ENCODE assay signal across 9 cellular contexts in the genomic region with DNA sequence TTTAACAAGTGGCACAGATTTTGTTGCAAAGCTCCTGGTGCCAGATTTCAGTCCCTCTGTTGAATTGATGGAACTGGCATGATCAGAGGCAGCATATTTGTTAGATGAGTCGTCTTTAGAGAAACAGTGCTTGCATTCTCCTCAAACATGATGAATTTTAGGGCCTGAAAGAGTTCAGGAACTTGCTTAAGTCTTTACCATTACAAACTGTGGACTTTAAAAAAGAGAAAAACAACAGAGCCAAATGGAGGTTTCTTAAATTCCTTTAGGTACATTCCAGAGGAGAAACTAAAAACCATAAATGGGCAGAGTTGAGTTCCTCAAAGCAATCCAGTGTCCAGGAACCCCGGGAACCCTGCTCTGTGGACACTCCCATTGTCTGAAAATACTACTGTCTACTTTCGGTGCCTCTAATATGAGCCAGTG. TPM values are rescaled to one million over a fixed set of nuclear protein-coding genes. Genes with fewer than 3 reads are reported as not detected.
DNase-seq lines count a peak whose midpoint lies in the region; ATAC-seq and TF ChIP-seq lines count a peak whose summit lies in the region.
"Had no signal": no experiment of that assay in that cellular context is flagged by ENCODE, and none has a peak within 500 bp of the region (broad histone marks: within the 10 kb centered on the region; RNA-seq: fewer than 3 reads in every experiment).

No MANE protein-coding gene starts in this region.

- no peaks in the 10 kb centered on the region for H3K9me2 ChIP-seq in GM23338 (ENCODE audit: insufficient read depth)

- no peaks in the 10 kb centered on the region for H3K36me3 ChIP-seq in GM23338 (ENCODE audit: insufficient read depth)
- H3K36me3 ChIP-seq in adrenal gland (replicated peaks in 1 of 2) = peaks cover 0 to 1% of the 10 kb centered on the region in 2 donors
- peaks cover 4% of the 10 kb centered on the region for H3K36me3 ChIP-seq in skeletal muscle satellite cell (ENCODE audit: insufficient read depth, low read length)

- H2AFZ ChIP-seq in GM23338 = no peak overlapping the region

- H3K79me2 ChIP-seq in GM23338 (replicated peaks; ENCODE audit: insufficient read depth) = 0 out of 2 replicates have a peak, but pooled peaks cover 3% of the 10 kb centered on the region

- intact Hi-C loops in adrenal gland (cut with DNase I) = no loop called here

- no peaks in the 10 kb centered on the region for H3K9me3 ChIP-seq in adrenal gland (replicated peaks in 1 of 3)
- H3K9me3 ChIP-seq in skeletal muscle satellite cell (replicated peaks; ENCODE audit: low read length) = no peaks in the 10 kb centered on the region

- TF ChIP-seq POLR2A in adrenal gland (IDR thresholded peaks at IDR 0.05) = no peak

- ATAC-seq in GM23338 (no peak), HG02759 (IDR thresholded peaks at IDR 0.05; ENCODE audit: unreplicated experiment) (no peak)
- ATAC-seq: activated CD8-positive, alpha-beta T cell treated with anti-CD3 and anti-CD28 coated beads, Interleukin-2, amount 10 ng/mL, durations not matched to agents 7 days and 5 days had no signal

- peaks cover 23% of the 10 kb centered on the region; the same call in 2 of the 3 replicates for H3K4me1 Mint-ChIP-seq in GM23338

- H3K4me1 ChIP-seq in GM23338 (ENCODE audit: insufficient read depth) = peaks cover 17% of the 10 kb centered on the region; the same call in 1 of the 2 replicates
- peaks cover 16 to 20% of the 10 kb centered on the region in 2 donors for H3K4me1 ChIP-seq in adrenal gland (replicated peaks in 1 of 2)
- peaks cover 46% of the 10 kb centered on the region for H3K4me1 ChIP-seq in skeletal muscle satellite cell (ENCODE audit: control insufficient read depth, insufficient read depth, low read length)

- DNase-seq in GM23338 (ENCODE audit: low spot score) (peak; percentile 34), adrenal gland (peak in 4 of 7 donors; percentile 27 to 58 (median 50)), fibroblast of villous mesenchyme (ENCODE audit: low read depth) (peak; percentile 57), HPDE6-E6E7 (ENCODE audit: extremely low spot score) (no peak), NCI-H2196 treated with DMSO at 0.1 percent for 48 hours (lab: John Stamatoyannopoulos, UW; ENCODE audit: unreplicated experiment) (no peak), SKM-1 treated with dmso at 0.1 percent for 144 hours (lab: John Stamatoyannopoulos, UW; ENCODE audit: unreplicated experiment) (no peak)
- DNase-seq: activated CD8-positive, alpha-beta T cell treated with anti-CD3 and anti-CD28 coated beads, Interleukin-2, amount 10 ng/mL, durations not matched to agents 7 days and 5 days had no signal

- H3K9me3 Mint-ChIP-seq in GM23338 = 0 out of 3 replicates have a peak, but pooled peaks cover 2% of the 10 kb centered on the region

- no peak overlapping the region for H3K27ac Mint-ChIP-seq in GM23338
- H3K27ac Mint-ChIP-seq: activated CD8-positive, alpha-beta T cell treated with anti-CD3 and anti-CD28 coated beads, Interleukin-2, amount 10 ng/mL, durations not matched to agents 7 days and 5 days had no signal

- peak overlapping the region; percentile 55 for H3K9ac ChIP-seq in skeletal muscle satellite cell (ENCODE audit: low read depth, low read length)

- H3K27ac ChIP-seq in GM23338 (ENCODE audit: low read depth) (peak overlapping the region; percentile 73; the same call in 1 of the 2 replicates), adrenal gland (peak overlapping the region in 4 of 5 donors; percentile 4 to 45 (median 26))

- H3F3A ChIP-seq in GM23338 (replicated peaks; ENCODE audit: low read depth) = peaks cover 3% of the 10 kb centered on the region; the same call in 1 of the 2 replicates

- H3K27me3 Mint-ChIP-seq in GM23338 (ENCODE audit: insufficient read depth, low read depth, poor library complexity) = peaks cover 12% of the 10 kb centered on the region

- H4K20me1 ChIP-seq in GM23338 (replicated peaks; ENCODE audit: insufficient read depth) = peaks cover 6% of the 10 kb centered on the region; the same call in 1 of the 2 replicates

- no peak overlapping the region for H3K4me2 ChIP-seq in GM23338
- H3K4me2 ChIP-seq in skeletal muscle satellite cell (ENCODE audit: low read length) = peak overlapping the region; percentile 66

- peaks cover 3% of the 10 kb centered on the region; the same call in 1 of the 3 replicates for H3K36me3 Mint-ChIP-seq in GM23338 (ENCODE audit: low read depth)

- H3K27me3 ChIP-seq in GM23338 (ENCODE audit: insufficient read depth) (peaks cover 16% of the 10 kb centered on the region), adrenal gland (no peaks in the 10 kb centered on the region), skeletal muscle satellite cell (ENCODE audit: control insufficient read depth, insufficient read depth, low read length) (no peaks in the 10 kb centered on the region)

- WGBS in adrenal gland, 4 donors = 48 to 67% (median 55%) methylated on average over 3 of the region's 3 CpGs

- H3K4me3 Mint-ChIP-seq in GM23338 = no peak overlapping the region
- H3K4me3 Mint-ChIP-seq: activated CD8-positive, alpha-beta T cell treated with anti-CD3 and anti-CD28 coated beads, Interleukin-2, amount 10 ng/mL, durations not matched to agents 7 days and 5 days had no signal

- TF ChIP-seq CTCF in GM23338 (conservative IDR thresholded peaks at IDR 0.05; ENCODE audit: low read depth in 2 of 2) (no peak), adrenal gland (IDR thresholded peaks at IDR 0.05) (no peak), fibroblast of villous mesenchyme (IDR thresholded peaks at IDR 0.05; ENCODE audit: insufficient read depth, low read depth, low read length) (no peak)

- no peak overlapping the region for H3K4me3 ChIP-seq in GM23338
- no peak overlapping the region for H3K4me3 ChIP-seq in adrenal gland
- no peak overlapping the region for H3K4me3 ChIP-seq in fibroblast of villous mesenchyme (ENCODE audit: low read depth, low read length)
- peak overlapping the region; percentile 43 for H3K4me3 ChIP-seq in skeletal muscle satellite cell (ENCODE audit: low read length)

TF ChIP-seq in GM23338, 12 proteins besides CTCF, POLR2A, EP300 and RAD21 (continues in another document):
- TF ChIP-seq JUNB (IDR thresholded peaks at IDR 0.05; ENCODE audit: unreplicated experiment) = no peak
- TF ChIP-seq STAT1 (IDR thresholded peaks at IDR 0.05; ENCODE audit: unreplicated experiment) = no peak

RNA-seq across cellular contexts. Expression of a gene that starts 2.5 kb away (rescaled TPM):
- 0.73 and 2.5 TPM in 2 replicates for total RNA-seq in GM23338 (2014; rRNA removed; shearing (Covaris generic))
- polyA plus RNA-seq in GM23338 (2016; fragmentation: Nextera tagmentation; extraction: Ambion mirVana) (38.6 and 41.6 TPM in 2 replicates), adrenal gland (10 to 100 TPM in 2 of 3 donors, 1 to 10 TPM in 1; 8.6 to 46.1 (median 26.2) TPM)
- total RNA-seq in adrenal gland (10 to 100 TPM in 5 of 8 donors, 1 to 10 TPM in 3; 6.1 to 52.6 (median 24.6) TPM), fibroblast of villous mesenchyme (5.8 and 8.6 TPM in 2 replicates)
- total RNA-seq in skeletal muscle satellite cell (2012; rRNA removed) = 6.1 and 8.1 TPM in 2 replicates

RNA-seq across cellular contexts. Expression of a gene that starts 2.6 kb away (rescaled TPM):
- total RNA-seq in GM23338 (2014; rRNA removed; shearing (Covaris generic)) = 8.4 and 10.1 TPM in 2 replicates
- 5.1 and 5.2 TPM in 2 replicates for polyA plus RNA-seq in GM23338 (2016; fragmentation: Nextera tagmentation; extraction: Ambion mirVana)
- total RNA-seq in adrenal gland = 10 to 100 TPM; 13.8 to 20.0 (median 17.6) TPM
- 10 to 100 TPM in 1 of 3 donors, 1 to 10 TPM in 2; 5.0 to 18.3 (median 6.4) TPM for polyA plus RNA-seq in adrenal gland
- total RNA-seq in fibroblast of villous mesenchyme = 13.2 and 26.3 TPM in 2 replicates
- total RNA-seq in skeletal muscle satellite cell (2012; rRNA removed) = 3.1 and 3.8 TPM in 2 replicates

Comparison
In these comparisons a context has a peak if more than half of its experiments do, and no peak if none do; other contexts are left out.
1. DNase-seq: peak in GM23338 (single experiment), adrenal gland (4 of 7) and fibroblast of villous mesenchyme (single experiment); none in HPDE6-E6E7 (single experiment), NCI-H2196 treated with DMSO at 0.1 percent for 48 hours (single experiment) and SKM-1 treated with dmso at 0.1 percent for 144 hours (single experiment).